In genomic region chr3:24367681-24368264, GRCh38 we compare ENCODE assay signal across 21 cellular contexts.
DNase-seq lines count a peak whose midpoint lies in the region; ATAC-seq, FAIRE-seq and TF ChIP-seq lines count a peak whose summit lies in the region.
"Had no signal": no experiment of that assay in that cellular context is flagged by ENCODE, and none has a peak within 500 bp of the region (broad histone marks: within the 10 kb centered on the region; RNA-seq: fewer than 3 reads in every experiment).

No MANE protein-coding gene starts in this region.

- H3K36me3 ChIP-seq in HepG2 (replicated peaks in 1 of 2; ENCODE audit: control insufficient read depth in 1 of 2, insufficient read depth in 2 of 2, low read length in 2 of 2): no peaks in the 10 kb centered on the region
- H3K36me3 ChIP-seq in right lobe of liver: no peaks in the 10 kb centered on the region
- H3K36me3 ChIP-seq in rectal smooth muscle tissue (ENCODE audit: control insufficient read depth, insufficient read depth, low read length): no peaks in the 10 kb centered on the region
- H3K36me3 ChIP-seq: BLaER1 had no signal

- no peaks in the 10 kb centered on the region for H4K20me1 ChIP-seq in HepG2 (ENCODE audit: insufficient read depth, low read length)
- H4K20me1 ChIP-seq: BLaER1 had no signal

- no peaks in the 10 kb centered on the region for H3K9me3 Mint-ChIP-seq in glutamatergic neuron (ENCODE audit: unreplicated experiment)

- H3K4me1 ChIP-seq in HepG2 (ENCODE audit: insufficient read depth, low read length): peaks cover 67% of the 10 kb centered on the region
- H3K4me1 ChIP-seq in right lobe of liver: peaks cover 0 to 39% (median 10%) of the 10 kb centered on the region in 4 donors
- peaks cover 19% of the 10 kb centered on the region for H3K4me1 ChIP-seq in rectal smooth muscle tissue (ENCODE audit: control insufficient read depth, insufficient read depth, low read length)
- H3K4me1 ChIP-seq: BLaER1 had no signal

- CTCF ChIA-PET in HepG2 (lab: Yijun Ruan, JAX; ENCODE audit: low intra/inter-chr PET ratio, low total read pairs): no interaction called here

- no peaks in the 10 kb centered on the region for H3K27me3 Mint-ChIP-seq in glutamatergic neuron (ENCODE audit: unreplicated experiment)

- TF ChIP-seq EP300 in HepG2 (IDR thresholded peaks at IDR 0.05; ENCODE audit: low read depth in 2 of 2, low read length in 2 of 2) (no peak), HepG2 (CRISPR knock-in tag; IDR thresholded peaks at IDR 0.05; ENCODE audit: borderline replicate concordance) (no peak)

- no peak for TF ChIP-seq POLR2A in HepG2 (IDR thresholded peaks at IDR 0.05; ENCODE audit: insufficient read depth in 1 of 2, low read depth in 2 of 2, low read length in 2 of 2)
- TF ChIP-seq POLR2A in right lobe of liver (IDR thresholded peaks at IDR 0.05): no peak

- H3K79me2 ChIP-seq in HepG2 (ENCODE audit: insufficient read depth, low read length): peaks cover 22% of the 10 kb centered on the region

- no peaks in the 10 kb centered on the region for H3K36me3 Mint-ChIP-seq in glutamatergic neuron (ENCODE audit: unreplicated experiment)
- H3K36me3 Mint-ChIP-seq: CD8-positive, alpha-beta memory T cell had no signal

- TF ChIP-seq CTCF in HepG2 (CRISPR knock-in tag; IDR thresholded peaks at IDR 0.05): no peak
- no peak for TF ChIP-seq CTCF in right lobe of liver (IDR thresholded peaks at IDR 0.05)
- TF ChIP-seq CTCF in glutamatergic neuron (IDR thresholded peaks at IDR 0.05; ENCODE audit: partially characterized antibody, unreplicated experiment): no peak

- H3K4me3 Mint-ChIP-seq in glutamatergic neuron (ENCODE audit: unreplicated experiment): no peak overlapping the region
- H3K4me3 Mint-ChIP-seq: CD8-positive, alpha-beta memory T cell had no signal

- FAIRE-seq in HepG2 (lab: Jason Lieb, UNC): no peak
- FAIRE-seq: H1 had no signal

- no TSS peak for BruUV-seq in HepG2 (replicated peaks; lab: Mats Ljungman, UMichigan)

- H3K9ac ChIP-seq in HepG2 (ENCODE audit: insufficient read depth, low read depth, low read length): no peak overlapping the region
- no peak overlapping the region for H3K9ac ChIP-seq in rectal smooth muscle tissue (ENCODE audit: low read length)
- H3K9ac ChIP-seq: BLaER1 had no signal

- H3K4me2 ChIP-seq in HepG2 (ENCODE audit: low read depth, low read length): peak overlapping the region; percentile 9; the same call in 1 of the 2 replicates
- H3K4me2 ChIP-seq: BLaER1, PC-9 had no signal

- H3K4me3 ChIP-seq in HepG2 (replicated peaks in 1 of 3; ENCODE audit: insufficient read depth in 1 of 3, low read depth in 2 of 3, low read length in 3 of 3) (no peak overlapping the region), right lobe of liver (no peak overlapping the region), rectal smooth muscle tissue (ENCODE audit: low read length) (no peak overlapping the region)
- H3K4me3 ChIP-seq: BLaER1, PC-9 had no signal

- 55% methylated on average over 2 of the region's 2 CpGs for WGBS in HepG2 (ENCODE audit: low lambda C conversion rate)
- WGBS in right lobe of liver (ENCODE audit: insufficient coverage, low coverage, low lambda C conversion rate, missing lambda C conversion rate): 56% methylated on average over 2 of the region's 2 CpGs

- H2AFZ ChIP-seq in HepG2 (ENCODE audit: low read length): no peak overlapping the region
- H2AFZ ChIP-seq: PC-9 had no signal

- H3K27ac ChIP-seq in HepG2 (ENCODE audit: extremely low read length, insufficient read depth, low read length) (peak overlapping the region; percentile 47), right lobe of liver (no peak overlapping the region), rectal smooth muscle tissue (ENCODE audit: low read depth, low read length) (peak overlapping the region; percentile 72)
- H3K27ac ChIP-seq: 22Rv1, BLaER1, PC-9 had no signal

- TF ChIP-seq RAD21 in HepG2 (CRISPR knock-in tag; IDR thresholded peaks at IDR 0.05): no peak

- H3K4me1 Mint-ChIP-seq in glutamatergic neuron (ENCODE audit: low read depth, unreplicated experiment): no peaks in the 10 kb centered on the region
- H3K4me1 Mint-ChIP-seq: CD8-positive, alpha-beta memory T cell had no signal

- intact Hi-C loops in HepG2 (cut with micrococcal nuclease; ENCODE audit: unreplicated experiment) (no loop called here), right lobe of liver (cut with DNase I) (loop anchor here in 1 of 2 donors (10.0 kb wide), 1 partner anchor 127 kb away; the partner anchor contains the start of gene THRB), left colon (cut with DNase I, micrococcal nuclease) (loop anchor here in 1 of 2 donors (10.0 kb wide), 1 partner anchor 127 kb away; the partner anchor contains the start of gene THRB)

- DNase-seq in HepG2 (ENCODE audit: low spot score): no peak
- DNase-seq in right lobe of liver: no peak
- no peak for DNase-seq in left colon
- DNase-seq in NAMALWA (ENCODE audit: low spot score): no peak
- no peak for DNase-seq in NCI-H345 (lab: John Stamatoyannopoulos, UW)
- DNase-seq in glutamatergic neuron: no peak
- no peak for DNase-seq in amygdala (lab: John Stamatoyannopoulos, UW)
- DNase-seq: CD8-positive, alpha-beta memory T cell; DMS 273 treated with DMSO at 0.1 percent for 48 hours; Kasumi-1; NCI-H1436; NCI-H2081; NCI-H2227 treated with DMSO at 0.1 percent for 48 hours; NCI-H69; PC-9 had no signal

- H3K27me3 ChIP-seq in HepG2 (ENCODE audit: control insufficient read depth in 1 of 2, insufficient read depth in 2 of 2, low read length in 2 of 2) (no peaks in the 10 kb centered on the region), right lobe of liver (no peaks in the 10 kb centered on the region), rectal smooth muscle tissue (ENCODE audit: control insufficient read depth, insufficient read depth, low read length) (no peaks in the 10 kb centered on the region)
- H3K27me3 ChIP-seq: BLaER1 had no signal

- H3K9me3 ChIP-seq in HepG2 (ENCODE audit: low read length) (no peaks in the 10 kb centered on the region), right lobe of liver (no peaks in the 10 kb centered on the region)
- H3K9me3 ChIP-seq: BLaER1 had no signal

- peak; percentile 9; the same call in 2 of the 3 replicates for ATAC-seq in HepG2
- no peak for ATAC-seq in right lobe of liver
- ATAC-seq in left colon: peak; percentile 37
- ATAC-seq: Right ventricle myocardium inferior, SK-N-SH treated with all-trans-retinoic acid at 6 μM for 48 hours had no signal

- in situ Hi-C loops in HepG2 (cut with HindIII; ENCODE audit: extremely low pct_ligation_motif_present, low pct_unique_long_range_greater_than_20kb): loop anchor here (10.0 kb wide), 1 partner anchor 127 kb away; the partner anchor contains the start of gene THRB

- POLR2A ChIA-PET in HepG2 (lab: Yijun Ruan, JAX): no interaction called here

- no peak overlapping the region for H3K27ac Mint-ChIP-seq in glutamatergic neuron (ENCODE audit: unreplicated experiment)
- H3K27ac Mint-ChIP-seq: CD8-positive, alpha-beta memory T cell had no signal

TF ChIP-seq in HepG2, 621 proteins besides CTCF, POLR2A, EP300 and RAD21:
- TF ChIP-seq GATAD2A (CRISPR knock-in tag; IDR thresholded peaks at IDR 0.05) (peak; percentile 29; the same call in 1 of the 2 replicates), FOXP1 (IDR thresholded peaks at IDR 0.05) (no peak), FOXP1 (CRISPR knock-in tag; IDR thresholded peaks at IDR 0.05) (0 out of 2 replicates have a peak, but pooled peaks have one; percentile 11), ZFP41 (CRISPR knock-in tag; IDR thresholded peaks at IDR 0.05; ENCODE audit: borderline replicate concordance) (no peak)

Comparison
In these comparisons a context has a peak if more than half of its experiments do, and no peak if none do; other contexts are left out.
1. ATAC-seq: peak in HepG2 (single experiment) and left colon (single experiment); none in right lobe of liver (0 of 4).
2. H3K27ac ChIP-seq: peak in HepG2 (single experiment) and rectal smooth muscle tissue (single experiment); none in right lobe of liver (0 of 3).